ENCODE assay signal across 8 cellular contexts in genomic region chr10:119198438-119198837, GRCh38. TPM values are rescaled to one million over a fixed set of nuclear protein-coding genes. Genes with fewer than 3 reads are reported as not detected.
DNase-seq lines count a peak whose midpoint lies in the region; ATAC-seq, FAIRE-seq and TF ChIP-seq lines count a peak whose summit lies in the region.

No MANE protein-coding gene starts in this region.

- DNase-seq in CD4-positive, alpha-beta T cell, result peak in 3 of 10 experiments; percentile 21 to 34 (median 24)
- peak; percentile 37 for DNase-seq in KBM-7
- no peak for DNase-seq in HepG2 (ENCODE audit: low spot score)
- no peak for DNase-seq in NCI-H226
- no peak for DNase-seq in SKM-1 (lab: John Stamatoyannopoulos, UW; ENCODE audit: unreplicated experiment)
- DNase-seq in DMS114 treated with DMSO at 0.1 percent for 48 hours (lab: John Stamatoyannopoulos, UW; ENCODE audit: unreplicated experiment), result no peak
- DNase-seq in mesenteric fat pad (ENCODE audit: low spot score), result no peak

- peak overlapping the region; percentile 98 for H3K4me2 ChIP-seq in HepG2 (ENCODE audit: low read depth, low read length)

- ATAC-seq in CD4-positive, alpha-beta T cell (ENCODE audit: poor library complexity), result no peak
- ATAC-seq in HepG2, result peak; percentile 60

- TF ChIP-seq RAD21 in HepG2 (CRISPR knock-in tag; IDR thresholded peaks at IDR 0.05), result no peak

- no peaks in the 10 kb centered on the region for H3K36me3 ChIP-seq in HepG2 (replicated peaks in 1 of 2; ENCODE audit: control insufficient read depth in 1 of 2, insufficient read depth in 2 of 2, low read length in 2 of 2)

- H3K4me3 Mint-ChIP-seq in CD4-positive, alpha-beta T cell, result no peak overlapping the region
- H3K4me3 Mint-ChIP-seq in activated naive CD8-positive, alpha-beta T cell, result no peak overlapping the region

- CTCF ChIA-PET in CD4-positive, alpha-beta T cell (lab: Charles Lee), result interaction anchor here (0.6 to 2.5 kb wide), 9 partner anchors 8 to 384 kb away, joined by 3 to 18 read pairs (median 4); no protein-coding TSS in a partner anchor
- CTCF ChIA-PET in HepG2 (lab: Yijun Ruan, JAX; ENCODE audit: low intra/inter-chr PET ratio, low total read pairs), result interaction anchor here (1.3 to 2.1 kb wide), 4 partner anchors 59 to 247 kb away, joined by 3 to 20 read pairs (median 12); no protein-coding TSS in a partner anchor

- no peaks in the 10 kb centered on the region for H3K36me3 Mint-ChIP-seq in CD4-positive, alpha-beta T cell (ENCODE audit: low read depth)
- H3K36me3 Mint-ChIP-seq in activated naive CD8-positive, alpha-beta T cell, result no peaks in the 10 kb centered on the region

- no peak overlapping the region for H3K27ac Mint-ChIP-seq in CD4-positive, alpha-beta T cell
- H3K27ac Mint-ChIP-seq in activated naive CD8-positive, alpha-beta T cell, result peak overlapping the region; percentile 58

- TF ChIP-seq EP300 in HepG2 (IDR thresholded peaks at IDR 0.05; ENCODE audit: low read depth in 2 of 2, low read length in 2 of 2) (no peak), HepG2 (CRISPR knock-in tag; IDR thresholded peaks at IDR 0.05; ENCODE audit: borderline replicate concordance) (no peak)

- TF ChIP-seq CTCF in CD4-positive, alpha-beta T cell (IDR thresholded peaks at IDR 0.05), result peak; percentile 42
- peak; percentile 51 for TF ChIP-seq CTCF in HepG2 (CRISPR knock-in tag; IDR thresholded peaks at IDR 0.05)

- H3K9me3 Mint-ChIP-seq in CD4-positive, alpha-beta T cell, result no peaks in the 10 kb centered on the region
- H3K9me3 Mint-ChIP-seq in activated naive CD8-positive, alpha-beta T cell (ENCODE audit: low read depth), result no peaks in the 10 kb centered on the region

- peaks cover 5% of the 10 kb centered on the region for H3K4me1 Mint-ChIP-seq in CD4-positive, alpha-beta T cell (ENCODE audit: low read depth)
- H3K4me1 Mint-ChIP-seq in activated naive CD8-positive, alpha-beta T cell (ENCODE audit: low read depth), result peaks cover 19% of the 10 kb centered on the region

- no peaks in the 10 kb centered on the region for H3K27me3 Mint-ChIP-seq in CD4-positive, alpha-beta T cell
- H3K27me3 Mint-ChIP-seq in activated naive CD8-positive, alpha-beta T cell, result no peaks in the 10 kb centered on the region

- no peak overlapping the region for H3K27ac ChIP-seq in CD4-positive, alpha-beta T cell (ENCODE audit: low read depth, low read length)
- H3K27ac ChIP-seq in HepG2 (ENCODE audit: extremely low read length, insufficient read depth, low read length), result no peak overlapping the region

- POLR2A ChIA-PET in CD4-positive, alpha-beta T cell (lab: Charles Lee), result interaction anchor here (0.6 to 1.8 kb wide), 6 partner anchors 9 to 435 kb away, joined by 3 to 5 read pairs (median 4); partner anchors contain the start of genes GRK5 and RGS10
- POLR2A ChIA-PET in HepG2 (lab: Yijun Ruan, JAX), result interaction anchor here (0.6 to 2.6 kb wide), 10 partner anchors 9 to 215 kb away, joined by 3 to 14 read pairs (median 8); partner anchors contain the start of genes GRK5 and SFXN4

- intact Hi-C loops in CD4-positive, alpha-beta T cell (cut with DNase I, micrococcal nuclease), result loop anchor here in 1 of 2 experiments (2.0 kb wide), 3 partner anchors 218 to 344 kb away; partner anchors contain the start of gene RGS10
- intact Hi-C loops in HepG2 (cut with micrococcal nuclease; ENCODE audit: unreplicated experiment), result loop anchor here (1.0 to 2.0 kb wide), 2 partner anchors 59 to 218 kb away; no protein-coding TSS in a partner anchor

- no TSS peak for BruUV-seq in HepG2 (replicated peaks; lab: Mats Ljungman, UMichigan)

- H2AFZ ChIP-seq in HepG2 (ENCODE audit: low read length), result peak overlapping the region; percentile 52

- peak overlapping the region in 2 of 3 experiments; percentile 27 to 62; a peak in 3 of 6 replicates for H3K4me3 ChIP-seq in HepG2 (replicated peaks in 1 of 3; ENCODE audit: insufficient read depth in 1 of 3, low read depth in 2 of 3, low read length in 3 of 3)

- 0 out of 2 replicates have a peak overlapping the region, but pooled peaks have one; percentile 30 for H3K9ac ChIP-seq in HepG2 (ENCODE audit: insufficient read depth, low read depth, low read length)

- H3K27me3 ChIP-seq in CD4-positive, alpha-beta T cell (ENCODE audit: control insufficient read depth, insufficient read depth, low read length), result no peaks in the 10 kb centered on the region
- H3K27me3 ChIP-seq in HepG2 (ENCODE audit: control insufficient read depth in 1 of 2, insufficient read depth in 2 of 2, low read length in 2 of 2), result no peaks in the 10 kb centered on the region

- no peak for FAIRE-seq in HepG2 (lab: Jason Lieb, UNC)

- H3K9me3 ChIP-seq in CD4-positive, alpha-beta T cell (ENCODE audit: control insufficient read depth, low read length), result no peaks in the 10 kb centered on the region
- H3K9me3 ChIP-seq in HepG2 (ENCODE audit: low read length), result no peaks in the 10 kb centered on the region

- 6% methylated on average over 7 of the region's 7 CpGs for WGBS in HepG2 (ENCODE audit: low lambda C conversion rate)

- in situ Hi-C loops in KBM-7 (cut with MboI; ENCODE audit: low pct_unique_long_range_greater_than_20kb, low sequenced_read_pairs), result no loop called here
- in situ Hi-C loops in HepG2 (cut with HindIII; ENCODE audit: extremely low pct_ligation_motif_present, low pct_unique_long_range_greater_than_20kb), result loop anchor here (5.0 to 25.0 kb wide), 3 partner anchors 219 to 339 kb away; partner anchors contain the start of gene RGS10

- no peak for TF ChIP-seq POLR2A in HepG2 (IDR thresholded peaks at IDR 0.05; ENCODE audit: insufficient read depth in 1 of 2, low read depth in 2 of 2, low read length in 2 of 2)

- H3K4me1 ChIP-seq in HepG2 (ENCODE audit: insufficient read depth, low read length), result peaks cover 51% of the 10 kb centered on the region

- no peaks in the 10 kb centered on the region for H3K79me2 ChIP-seq in HepG2 (ENCODE audit: insufficient read depth, low read length)

- H4K20me1 ChIP-seq in HepG2 (ENCODE audit: insufficient read depth, low read length), result no peaks in the 10 kb centered on the region

RNA-seq across cellular contexts. Expression of gene GRK5, which starts 8.9 kb away (rescaled TPM):
- 10 to 100 TPM; 19.2 to 20.8 TPM for total RNA-seq in CD4-positive, alpha-beta T cell
- total RNA-seq in HepG2 (2016; rRNA removed; fragmentation: Illumina TruSeq; extraction: Trizol), result 12.6 and 12.8 TPM in 2 replicates
- 6.3 and 7.7 TPM in 2 replicates for total RNA-seq in HepG2 (2016; cell fraction: cytosol; rRNA removed; fragmentation: Illumina TruSeq; extraction: Trizol; ENCODE audit: low read depth)
- 11.4 and 13.0 TPM in 2 replicates for total RNA-seq in HepG2 (2016; cell fraction: insoluble cytoplasmic fraction; rRNA removed; fragmentation: Illumina TruSeq; extraction: Trizol)
- 18.1 and 19.4 TPM in 2 replicates for total RNA-seq in HepG2 (2016; cell fraction: membrane; rRNA removed; fragmentation: Illumina TruSeq; extraction: Trizol)
- total RNA-seq in HepG2 (2016; cell fraction: nucleus; rRNA removed; fragmentation: Illumina TruSeq; extraction: Trizol), result 6.4 and 8.1 TPM in 2 replicates
- 10.4 and 11.5 TPM in 2 replicates for polyA plus RNA-seq in HepG2 (2011; rRNA removed)
- polyA plus RNA-seq in HepG2 (2011; cell fraction: cytosol; rRNA removed), result 10.0 and 11.4 TPM in 2 replicates
- 11.8 and 12.9 TPM in 2 replicates for polyA plus RNA-seq in HepG2 (2011; cell fraction: nucleus; rRNA removed)
- polyA plus RNA-seq in HepG2 (2012), result 10.9 and 14.3 TPM in 2 replicates
- 7.6 and 7.7 TPM in 2 replicates for polyA plus RNA-seq in HepG2 (2016; cell fraction: cytosol; fragmentation: Illumina TruSeq; extraction: Trizol; ENCODE audit: low read depth)
- polyA plus RNA-seq in HepG2 (2016; cell fraction: insoluble cytoplasmic fraction; fragmentation: Illumina TruSeq; extraction: Trizol; ENCODE audit: low read depth), result 14.0 and 15.2 TPM in 2 replicates
- polyA plus RNA-seq in HepG2 (2016; cell fraction: membrane; fragmentation: Illumina TruSeq; extraction: Trizol; ENCODE audit: low read depth), result 16.0 and 16.9 TPM in 2 replicates
- polyA plus RNA-seq in HepG2 (2016; cell fraction: nucleus; fragmentation: Illumina TruSeq; extraction: Trizol; ENCODE audit: insufficient read depth, low read depth), result 15.4 and 17.0 TPM in 2 replicates
- 5.5 and 9.4 TPM in 2 replicates for polyA minus RNA-seq in HepG2 (2011; rRNA and poly(A)+ RNA removed; ENCODE audit: low replicate concordance)
- polyA minus RNA-seq in HepG2 (2011; cell fraction: cytosol; rRNA and poly(A)+ RNA removed), result 5.5 and 8.2 TPM in 2 replicates
- 5.2 and 6.5 TPM in 2 replicates for polyA minus RNA-seq in HepG2 (2011; cell fraction: nucleus; rRNA and poly(A)+ RNA removed)
- total RNA-seq in mesenteric fat pad, result 20.2 TPM

RNA-seq across cellular contexts. Expression of gene PRDX3, which starts 19.8 kb away (rescaled TPM):
- total RNA-seq in CD4-positive, alpha-beta T cell, result 1 to 10 TPM; 7.1 to 7.5 TPM
- total RNA-seq in HepG2 (2016; rRNA removed; fragmentation: Illumina TruSeq; extraction: Trizol) (407 and 643 TPM in 2 replicates), mesenteric fat pad (141 TPM)
- 38.1 and 38.2 TPM in 2 replicates for total RNA-seq in HepG2 (2016; cell fraction: cytosol; rRNA removed; fragmentation: Illumina TruSeq; extraction: Trizol; ENCODE audit: low read depth)
- 410 and 682 TPM in 2 replicates for total RNA-seq in HepG2 (2016; cell fraction: insoluble cytoplasmic fraction; rRNA removed; fragmentation: Illumina TruSeq; extraction: Trizol)
- total RNA-seq in HepG2 (2016; cell fraction: membrane; rRNA removed; fragmentation: Illumina TruSeq; extraction: Trizol), result 107 and 113 TPM in 2 replicates
- total RNA-seq in HepG2 (2016; cell fraction: nucleus; rRNA removed; fragmentation: Illumina TruSeq; extraction: Trizol), result 156 and 165 TPM in 2 replicates
- 422 and 565 TPM in 2 replicates for polyA plus RNA-seq in HepG2 (2011; rRNA removed)
- 232 and 280 TPM in 2 replicates for polyA plus RNA-seq in HepG2 (2011; cell fraction: cytosol; rRNA removed)
- 67.2 and 84.0 TPM in 2 replicates for polyA plus RNA-seq in HepG2 (2011; cell fraction: nucleus; rRNA removed)
- 200 and 294 TPM in 2 replicates for polyA plus RNA-seq in HepG2 (2012)
- 38.1 and 38.3 TPM in 2 replicates for polyA plus RNA-seq in HepG2 (2016; cell fraction: cytosol; fragmentation: Illumina TruSeq; extraction: Trizol; ENCODE audit: low read depth)
- 634 and 704 TPM in 2 replicates for polyA plus RNA-seq in HepG2 (2016; cell fraction: insoluble cytoplasmic fraction; fragmentation: Illumina TruSeq; extraction: Trizol; ENCODE audit: low read depth)
- polyA plus RNA-seq in HepG2 (2016; cell fraction: membrane; fragmentation: Illumina TruSeq; extraction: Trizol; ENCODE audit: low read depth), result 89.6 and 90.4 TPM in 2 replicates
- polyA plus RNA-seq in HepG2 (2016; cell fraction: nucleus; fragmentation: Illumina TruSeq; extraction: Trizol; ENCODE audit: insufficient read depth, low read depth), result 227 and 242 TPM in 2 replicates
- polyA minus RNA-seq in HepG2 (2011; rRNA and poly(A)+ RNA removed; ENCODE audit: low replicate concordance), result 468 and 479 TPM in 2 replicates
- 135 and 138 TPM in 2 replicates for polyA minus RNA-seq in HepG2 (2011; cell fraction: cytosol; rRNA and poly(A)+ RNA removed)
- 69.5 and 85.7 TPM in 2 replicates for polyA minus RNA-seq in HepG2 (2011; cell fraction: nucleus; rRNA and poly(A)+ RNA removed)

RNA-seq across cellular contexts. Expression of gene SFXN4, which starts 32.9 kb away (rescaled TPM):
- total RNA-seq in CD4-positive, alpha-beta T cell, result 1 to 10 TPM; 7.1 to 7.8 TPM
- total RNA-seq in HepG2 (2016; rRNA removed; fragmentation: Illumina TruSeq; extraction: Trizol), result 47.4 and 64.9 TPM in 2 replicates
- total RNA-seq in HepG2 (2016; cell fraction: cytosol; rRNA removed; fragmentation: Illumina TruSeq; extraction: Trizol; ENCODE audit: low read depth), result 71.2 and 73.7 TPM in 2 replicates
- total RNA-seq in HepG2 (2016; cell fraction: insoluble cytoplasmic fraction; rRNA removed; fragmentation: Illumina TruSeq; extraction: Trizol), result 55.2 and 66.3 TPM in 2 replicates
- total RNA-seq in HepG2 (2016; cell fraction: membrane; rRNA removed; fragmentation: Illumina TruSeq; extraction: Trizol), result 75.6 and 82.1 TPM in 2 replicates
- 39.7 and 50.2 TPM in 2 replicates for total RNA-seq in HepG2 (2016; cell fraction: nucleus; rRNA removed; fragmentation: Illumina TruSeq; extraction: Trizol)
- polyA plus RNA-seq in HepG2 (2011; rRNA removed), result 44.6 and 47.7 TPM in 2 replicates
- 31.1 and 39.7 TPM in 2 replicates for polyA plus RNA-seq in HepG2 (2011; cell fraction: cytosol; rRNA removed)
- 45.5 and 47.7 TPM in 2 replicates for polyA plus RNA-seq in HepG2 (2011; cell fraction: nucleus; rRNA removed)
- polyA plus RNA-seq in HepG2 (2012), result 32.0 and 35.6 TPM in 2 replicates
- 63.0 and 72.7 TPM in 2 replicates for polyA plus RNA-seq in HepG2 (2016; cell fraction: cytosol; fragmentation: Illumina TruSeq; extraction: Trizol; ENCODE audit: low read depth)
- 42.6 and 43.4 TPM in 2 replicates for polyA plus RNA-seq in HepG2 (2016; cell fraction: insoluble cytoplasmic fraction; fragmentation: Illumina TruSeq; extraction: Trizol; ENCODE audit: low read depth)
- 56.9 and 60.5 TPM in 2 replicates for polyA plus RNA-seq in HepG2 (2016; cell fraction: membrane; fragmentation: Illumina TruSeq; extraction: Trizol; ENCODE audit: low read depth)
- 62.6 and 72.4 TPM in 2 replicates for polyA plus RNA-seq in HepG2 (2016; cell fraction: nucleus; fragmentation: Illumina TruSeq; extraction: Trizol; ENCODE audit: insufficient read depth, low read depth)
- polyA minus RNA-seq in HepG2 (2011; rRNA and poly(A)+ RNA removed; ENCODE audit: low replicate concordance), result 25.6 and 27.5 TPM in 2 replicates
- polyA minus RNA-seq in HepG2 (2011; cell fraction: cytosol; rRNA and poly(A)+ RNA removed), result 19.2 and 19.8 TPM in 2 replicates
- polyA minus RNA-seq in HepG2 (2011; cell fraction: nucleus; rRNA and poly(A)+ RNA removed), result 21.6 and 26.9 TPM in 2 replicates
- total RNA-seq in mesenteric fat pad, result 18.5 TPM

Comparison
In these comparisons a context has a peak if more than half of its experiments do, and no peak if none do; other contexts are left out.
1. RNA of gene PRDX3, which starts 19.8 kb away (total RNA-seq): 38.1 to 682 TPM in HepG2 and 141 TPM in mesenteric fat pad (single experiment); 7.1 to 7.5 TPM in CD4-positive, alpha-beta T cell; every median in the first group is over 4 times any median in the second.